ENCODE assay signal across 23 cellular contexts in genomic region chr20:41393705-41394066, GRCh38. TPM values are rescaled to one million over a fixed set of nuclear protein-coding genes. Genes with fewer than 3 reads are reported as not detected.
A peak's percentile ranks its signal among the peaks of the same experiment; 100 is the strongest.
DNase-seq lines count a peak whose midpoint lies in the region; TF ChIP-seq lines count a peak whose summit lies in the region.
"Had no signal": no experiment of that assay in that cellular context is flagged by ENCODE, and none has a peak within 500 bp of the region (broad histone marks: within the 10 kb centered on the region; RNA-seq: fewer than 3 reads in every experiment).

No MANE protein-coding gene starts in this region.

- H3K27me3 Mint-ChIP-seq in progenitor cell of endocrine pancreas: no peaks in the 10 kb centered on the region
- H3K27me3 Mint-ChIP-seq: memory B cell had no signal

- H3K4me1 Mint-ChIP-seq in progenitor cell of endocrine pancreas (ENCODE audit: low read depth): no peaks in the 10 kb centered on the region
- H3K4me1 Mint-ChIP-seq: activated CD4-positive, alpha-beta T cell treated with anti-CD3 and anti-CD28 coated beads, Interleukin-2, amount 10 ng/mL, durations not matched to agents 7 days and 5 days; memory B cell had no signal

- peak overlapping the region; percentile 56 for H3K27ac Mint-ChIP-seq in progenitor cell of endocrine pancreas
- H3K27ac Mint-ChIP-seq: activated CD4-positive, alpha-beta T cell treated with anti-CD3 and anti-CD28 coated beads, Interleukin-2, amount 10 ng/mL, durations not matched to agents 7 days and 5 days; activated T-cell treated with anti-CD3 and anti-CD28 coated beads, Interleukin-2, amount 50 U/mL, for 72 hours; CD8-positive, alpha-beta T cell; dendritic cell treated with granulocyte-macrophage colony-stimulating factor and Interleukin-4, amounts not matched to agents 40 ng/mL and 50 ng/mL, for 4 days; HFFc6; memory B cell had no signal

- H3K9me3 Mint-ChIP-seq in progenitor cell of endocrine pancreas (ENCODE audit: low read depth): no peaks in the 10 kb centered on the region
- H3K9me3 Mint-ChIP-seq: activated CD4-positive, alpha-beta T cell treated with anti-CD3 and anti-CD28 coated beads, Interleukin-2, amount 10 ng/mL, durations not matched to agents 7 days and 5 days; activated T-cell treated with anti-CD3 and anti-CD28 coated beads, Interleukin-2, amount 50 U/mL, for 72 hours; CD8-positive, alpha-beta T cell; dendritic cell treated with granulocyte-macrophage colony-stimulating factor and Interleukin-4, amounts not matched to agents 40 ng/mL and 50 ng/mL, for 4 days; HFFc6 had no signal

- no peak overlapping the region for H3K4me3 Mint-ChIP-seq in progenitor cell of endocrine pancreas (ENCODE audit: low read depth)
- H3K4me3 Mint-ChIP-seq: activated CD4-positive, alpha-beta T cell treated with anti-CD3 and anti-CD28 coated beads, Interleukin-2, amount 10 ng/mL, durations not matched to agents 7 days and 5 days; activated T-cell treated with anti-CD3 and anti-CD28 coated beads, Interleukin-2, amount 50 U/mL, for 72 hours; CD8-positive, alpha-beta T cell; dendritic cell treated with granulocyte-macrophage colony-stimulating factor and Interleukin-4, amounts not matched to agents 40 ng/mL and 50 ng/mL, for 4 days; HFFc6; memory B cell had no signal

- no peak for TF ChIP-seq CTCF in progenitor cell of endocrine pancreas (IDR thresholded peaks at IDR 0.05; ENCODE audit: unreplicated experiment)

- DNase-seq in NCI-H1105 treated with DMSO at 0.1 percent for 48 hours (lab: John Stamatoyannopoulos, UW): peak; percentile 16
- no peak for DNase-seq in NCI-H1105 (lab: John Stamatoyannopoulos, UW)
- DNase-seq in NCI-H69 (lab: John Stamatoyannopoulos, UW): peak; percentile 8
- peak; percentile 21 for DNase-seq in medulla oblongata (ENCODE audit: extremely low spot score)
- DNase-seq in progenitor cell of endocrine pancreas (ENCODE audit: low spot score, unreplicated experiment): no peak
- DNase-seq in SIG-M5 (lab: John Stamatoyannopoulos, UW): no peak
- DNase-seq in T1000 (lab: John Stamatoyannopoulos, UW): no peak
- no peak for DNase-seq in LoVo (ENCODE audit: low spot score)
- DNase-seq: 8988T; activated CD4-positive, alpha-beta T cell treated with anti-CD3 and anti-CD28 coated beads, Interleukin-2, amount 10 ng/mL, durations not matched to agents 7 days and 5 days; activated naive CD4-positive, alpha-beta T cell treated with Interleukin-2 at 50 U/mL for 16 hours; activated T-cell treated with anti-CD3 and anti-CD28 coated beads, Interleukin-2, amount 50 U/mL, for 72 hours; CD8-positive, alpha-beta T cell; DMS53; GDM1; HFFc6; NCI-H1694; RPMI8226; stomach had no signal

- H3K36me3 Mint-ChIP-seq in progenitor cell of endocrine pancreas (ENCODE audit: insufficient read depth): no peaks in the 10 kb centered on the region
- H3K36me3 Mint-ChIP-seq: CD8-positive, alpha-beta T cell had no signal

RNA-seq across cellular contexts. Expression of gene EMILIN3, which starts 27.1 kb away (rescaled TPM):
- 0.96 and 1.3 TPM in 2 replicates for total RNA-seq in progenitor cell of endocrine pancreas
- total RNA-seq: activated CD4-positive, alpha-beta T cell treated with anti-CD3 and anti-CD28 coated beads, Interleukin-2, amount 10 ng/mL, durations not matched to agents 7 days and 5 days; activated T-cell treated with anti-CD3 and anti-CD28 coated beads, Interleukin-2, amount 50 U/mL, for 72 hours; CD8-positive, alpha-beta T cell; HFFc6; osteoblast; T-helper 2 cell treated with Interferon-gamma antibody and Interleukin-4, amounts not matched to agents 100 ng/mL and 5 ng/mL, for 36 hours had no signal

RNA-seq across cellular contexts. Expression of gene LPIN3, which starts 53.1 kb away (rescaled TPM):
- total RNA-seq in progenitor cell of endocrine pancreas: 18.3 and 18.4 TPM in 2 replicates

Comparison
In these comparisons a context has a peak if more than half of its experiments do, and no peak if none do; other contexts are left out.
1. DNase-seq: peak in NCI-H1105 treated with DMSO at 0.1 percent for 48 hours (single experiment), NCI-H69 (single experiment) and medulla oblongata (single experiment); none in NCI-H1105 (single experiment), progenitor cell of endocrine pancreas (single experiment), SIG-M5 (single experiment), T1000 (single experiment) and LoVo (single experiment).